Comparison of ENCODE assay signal across 11 cellular contexts in the genomic region with DNA sequence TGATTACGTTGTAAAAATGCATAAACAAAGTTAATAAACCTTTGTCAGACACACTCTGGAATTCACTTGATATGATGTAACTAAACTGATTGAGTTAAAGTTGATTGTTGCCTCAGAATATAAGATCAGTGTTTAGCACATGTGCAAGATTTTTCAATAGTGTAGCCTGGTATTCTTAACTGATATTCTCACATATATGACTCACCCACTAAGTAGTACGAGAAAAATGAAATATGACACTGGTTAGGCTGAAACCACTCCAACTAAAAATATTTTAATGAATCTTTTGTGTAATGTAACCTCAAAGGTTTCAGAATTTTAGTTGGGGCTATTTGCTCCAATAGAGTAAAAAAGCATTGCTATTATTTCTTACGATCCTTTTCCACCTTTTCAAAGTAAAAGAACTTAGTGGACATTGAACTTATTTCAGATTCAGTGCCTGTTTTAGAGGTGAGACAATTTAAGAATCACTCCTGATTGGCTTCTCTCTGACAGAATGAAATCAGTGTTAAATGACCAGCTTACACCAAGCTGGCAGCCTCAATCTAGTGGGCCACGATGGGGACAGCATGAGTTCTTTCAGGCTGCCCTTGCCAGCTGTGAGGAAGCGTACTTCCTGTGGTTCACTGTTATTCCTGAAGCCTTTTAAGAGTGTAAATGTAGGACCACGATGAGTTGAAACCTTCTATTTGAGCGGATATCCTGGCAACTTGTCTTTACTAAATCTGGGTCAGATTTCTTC.
DNase-seq lines count a peak whose midpoint lies in the region; ATAC-seq, FAIRE-seq and TF ChIP-seq lines count a peak whose summit lies in the region.
"Had no signal": no experiment of that assay in that cellular context is flagged by ENCODE, and none has a peak within 500 bp of the region (broad histone marks: within the 10 kb centered on the region; RNA-seq: fewer than 3 reads in every experiment).

No MANE protein-coding gene starts in this region.

- no peaks in the 10 kb centered on the region for H4K20me1 ChIP-seq in mammary epithelial cell (ENCODE audit: insufficient read depth, low read length)

- TF ChIP-seq POLR2A in GM12891 (IDR thresholded peaks at IDR 0.05; ENCODE audit: low read depth, low read length) = no peak

- CTCF ChIA-PET in mammary epithelial cell (lab: Charles Lee; ENCODE audit: low non-redundant PET) = no interaction called here

- in situ Hi-C loops in mammary epithelial cell (cut with MboI; ENCODE audit: low sequenced_read_pairs in 2 of 2) = no loop called here
- in situ Hi-C loops in ACHN (cut with HindIII; ENCODE audit: low pct_ligation_motif_present, low pct_unique_long_range_greater_than_20kb, low sequenced_read_pairs) = no loop called here

- H3K4me1 ChIP-seq in mammary epithelial cell (ENCODE audit: insufficient read depth, low read length) = peaks cover 11% of the 10 kb centered on the region

- no TSS peak for BruUV-seq in mammary epithelial cell (replicated peaks; lab: Mats Ljungman, UMichigan)

- ATAC-seq in GM18867 (IDR thresholded peaks at IDR 0.05; ENCODE audit: unreplicated experiment) (peak; percentile 56), HG02588 (IDR thresholded peaks at IDR 0.05; ENCODE audit: unreplicated experiment) (no peak)
- ATAC-seq: sciatic nerve had no signal

- 67% methylated on average over 5 of the region's 7 CpGs for WGBS in mammary epithelial cell (ENCODE audit: low coverage, missing lambda C conversion rate)

- no peak for TF ChIP-seq CTCF in mammary epithelial cell (conservative IDR thresholded peaks at IDR 0.05 in 1 of 2, IDR thresholded peaks at IDR 0.05 in 1 of 2; ENCODE audit: extremely low read depth in 1 of 2, insufficient read depth in 1 of 2, low read depth in 1 of 2, low read length in 2 of 2)

- peak; percentile 52 for DNase-seq in MV-4-11 (lab: John Stamatoyannopoulos, UW)
- peak; percentile 62 for DNase-seq in mammary epithelial cell
- DNase-seq in myocyte (ENCODE audit: low read depth) = peak; percentile 83
- no peak for DNase-seq in dermis blood vessel endothelial cell
- DNase-seq in GM12891 (ENCODE audit: insufficient read length, low spot score) = no peak
- no peak for DNase-seq in ACHN
- DNase-seq: activated CD4-positive, CD25-positive, alpha-beta regulatory T cell; stimulated activated CD8-positive, alpha-beta memory T cell treated with anti-CD3 and anti-CD28 coated beads, Interleukin-4, amount 100 ng/mL, for 48 hours had no signal

- no peak overlapping the region for H3K4me3 ChIP-seq in mammary epithelial cell (replicated peaks in 1 of 3; ENCODE audit: insufficient read depth in 1 of 3, low read depth in 2 of 3, low read length in 3 of 3)

- H3K27me3 ChIP-seq in mammary epithelial cell (ENCODE audit: insufficient read depth, low read length) = no peaks in the 10 kb centered on the region

- no peaks in the 10 kb centered on the region for H3K9me3 ChIP-seq in mammary epithelial cell (replicated peaks; ENCODE audit: insufficient read depth, low read length)

- no peaks in the 10 kb centered on the region for H3K79me2 ChIP-seq in mammary epithelial cell (ENCODE audit: insufficient read depth, low read length)

- no peaks in the 10 kb centered on the region for H3K36me3 ChIP-seq in mammary epithelial cell (ENCODE audit: insufficient read depth, low read length)

- H3K9ac ChIP-seq in mammary epithelial cell (ENCODE audit: insufficient read depth, low read length) = no peak overlapping the region

- dilution Hi-C loops in mammary epithelial cell (cut with HindIII; ENCODE audit: low sequenced_read_pairs) = no loop called here

- H3K27ac ChIP-seq in mammary epithelial cell (ENCODE audit: insufficient read depth, low read depth, low read length) = peak overlapping the region; percentile 69

- no peak for FAIRE-seq in GM12891 (lab: Jason Lieb, UNC)

- H2AFZ ChIP-seq in mammary epithelial cell (ENCODE audit: low read depth, low read length) = peak overlapping the region; percentile 78

- intact Hi-C loops in mammary epithelial cell (cut with micrococcal nuclease) = no loop called here

- peak overlapping the region; percentile 20 for H3K4me2 ChIP-seq in mammary epithelial cell (ENCODE audit: insufficient read depth, low read depth, low read length)

TF ChIP-seq in GM12891, 5 proteins besides CTCF, POLR2A, EP300 and RAD21:
- TF ChIP-seq POU2F2 (IDR thresholded peaks at IDR 0.05; ENCODE audit: low read depth, low read length) (no peak), POLR2AphosphoS5 (IDR thresholded peaks at IDR 0.05; ENCODE audit: low read depth, low read length) (no peak), TAF1 (IDR thresholded peaks at IDR 0.05; ENCODE audit: low read depth, low read length) (no peak), SPI1 (IDR thresholded peaks at IDR 0.05; ENCODE audit: low read depth, low read length) (no peak), PAX5 (IDR thresholded peaks at IDR 0.05; ENCODE audit: insufficient read depth, low read length, severe bottlenecking) (no peak)

Comparison
In these comparisons a context has a peak if more than half of its experiments do, and no peak if none do; other contexts are left out.
1. DNase-seq: peak in MV-4-11 (single experiment), mammary epithelial cell (single experiment) and myocyte (single experiment); none in dermis blood vessel endothelial cell (single experiment), GM12891 (single experiment) and ACHN (single experiment).